9 cellular contexts compared by ENCODE assay signal in the genomic region with DNA sequence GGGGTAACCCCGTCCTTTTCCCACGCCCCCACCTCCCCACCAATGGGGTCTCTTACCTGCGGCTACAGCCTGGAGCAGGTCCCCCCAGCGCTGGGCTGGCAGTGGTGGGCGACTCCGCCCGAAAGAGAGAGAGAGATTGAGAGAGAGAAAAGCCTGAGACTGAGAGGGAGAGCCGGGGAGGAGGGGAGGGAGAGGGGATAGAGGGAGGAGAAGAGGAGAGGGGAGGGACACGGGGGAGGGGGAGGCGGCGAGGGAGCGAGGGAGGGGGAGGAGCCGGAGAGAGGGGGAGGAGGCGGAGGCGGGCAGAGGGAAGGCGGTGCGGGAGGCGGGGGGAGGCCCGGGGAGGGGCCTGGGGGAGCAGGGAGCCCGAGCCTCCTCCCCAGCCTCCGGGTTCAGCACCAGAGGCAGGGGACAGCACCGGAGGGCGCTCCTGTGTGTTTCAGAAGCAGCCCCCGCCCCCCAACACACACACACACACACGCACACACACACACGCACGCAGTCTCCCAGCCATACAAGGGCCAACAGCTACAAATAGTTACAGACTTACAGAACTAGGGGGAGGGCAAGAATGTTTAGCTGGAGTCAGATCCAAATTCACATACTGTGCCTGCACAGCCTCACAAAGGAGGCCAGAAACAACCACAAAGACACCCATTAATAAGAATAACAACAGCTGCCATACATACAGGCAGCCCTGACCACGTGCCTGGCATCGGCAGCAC. TPM values are rescaled to one million over a fixed set of nuclear protein-coding genes. Genes with fewer than 3 reads are reported as not detected.
DNase-seq lines count a peak whose midpoint lies in the region; ATAC-seq and TF ChIP-seq lines count a peak whose summit lies in the region.
"Had no signal": no experiment of that assay in that cellular context is flagged by ENCODE, and none has a peak within 500 bp of the region (broad histone marks: within the 10 kb centered on the region; RNA-seq: fewer than 3 reads in every experiment).

Gene SLC8A2 (minus strand): TSS at position 161 of the 725 bp plus-strand sequence. CDS start 5,490 bp downstream, outside the sequence.

- peak within 1 kb of the TSS; percentile 15 to 38 for H3K27ac Mint-ChIP-seq in activated naive CD4-positive, alpha-beta T cell treated with anti-CD3 and anti-CD28 coated beads, Interleukin-2, amount 50 U/mL, for 72 hours
- H3K27ac Mint-ChIP-seq: stimulated activated naive CD8-positive, alpha-beta T cell treated with anti-CD3 and anti-CD28 coated beads, Interleukin-15, Interleukin-2, amounts not matched to agents 100 ng/mL and 50 ng/mL, for 24 hours had no signal

- H4K8ac ChIP-seq in trophoblast cell (ENCODE audit: low read depth, low read length): no peak within 1 kb of the TSS

- H3K79me2 ChIP-seq in trophoblast cell (ENCODE audit: control insufficient read depth, insufficient read depth, low read length, poor library complexity): no peaks in the 10 kb centered on the region

- no peak within 1 kb of the TSS for H3K4me3 ChIP-seq in BLaER1 treated with 17β-estradiol and CSF1 and Interleukin-3, amounts not matched to agents 10 nM and 100 nM
- H3K4me3 ChIP-seq in trophoblast cell (ENCODE audit: low read depth, low read length): no peak within 1 kb of the TSS

- peaks cover 0 to 62% (median 5%) of the 10 kb centered on the region in 11 experiments; a peak in 11 of 22 replicates for H4K20me1 ChIP-seq in BLaER1 treated with 17β-estradiol and CSF1 and Interleukin-3, amounts not matched to agents 10 nM and 100 nM

- H3K18ac ChIP-seq in trophoblast cell (ENCODE audit: low read length): no peak within 1 kb of the TSS

- H2BK12ac ChIP-seq in trophoblast cell (ENCODE audit: low read length): no peak within 1 kb of the TSS

- no peak within 1 kb of the TSS for H2BK120ac ChIP-seq in trophoblast cell (ENCODE audit: insufficient read depth, low read length, poor library complexity)

- WGBS in trophoblast cell (ENCODE audit: extremely low coverage, insufficient coverage, insufficient read length): no CpG with 5 or more reads among the region's 29 CpGs

- peaks cover 54 to 60% (median 57%) of the 10 kb centered on the region in 11 experiments for H3K27me3 ChIP-seq in BLaER1 treated with 17β-estradiol and CSF1 and Interleukin-3, amounts not matched to agents 10 nM and 100 nM
- peaks cover 7% of the 10 kb centered on the region for H3K27me3 ChIP-seq in trophoblast cell (ENCODE audit: insufficient read depth, low read length)

- DNase-seq in HUDEP-2 (lab: John Stamatoyannopoulos, UW; ENCODE audit: unreplicated experiment in 76 of 76): peak in 64 of 76 experiments; percentile 11 to 86 (median 65)
- DNase-seq in RWPE1 (ENCODE audit: low spot score): peak; percentile 66
- DNase-seq in activated naive CD4-positive, alpha-beta T cell treated with anti-CD3 and anti-CD28 coated beads, Interleukin-2, amount 50 U/mL, for 72 hours (ENCODE audit: low spot score in 2 of 2): peak in 1 of 2 donors; percentile 60
- peak; percentile 43 for DNase-seq in glomerular visceral epithelial cell (ENCODE audit: extremely low spot score)
- DNase-seq in trophoblast cell: peak in 1 of 2 donors; percentile 40

- H3K4me2 ChIP-seq in BLaER1 treated with 17β-estradiol and CSF1 and Interleukin-3, amounts not matched to agents 10 nM and 100 nM: peak within 1 kb of the TSS; percentile 20 to 57 (median 35); a peak in 16 of 22 replicates
- H3K4me2 ChIP-seq in trophoblast cell (ENCODE audit: low read length): peak within 1 kb of the TSS; percentile 36

- no peaks in the 10 kb centered on the region for H3K79me1 ChIP-seq in trophoblast cell (ENCODE audit: low read length)

- H3K36me3 Mint-ChIP-seq in activated naive CD4-positive, alpha-beta T cell treated with anti-CD3 and anti-CD28 coated beads, Interleukin-2, amount 50 U/mL, for 72 hours: peaks cover 0 to 6% of the 10 kb centered on the region in 2 donors

- H4K91ac ChIP-seq in trophoblast cell (ENCODE audit: low read depth, low read length): no peak within 1 kb of the TSS

- H3K9me3 Mint-ChIP-seq in activated naive CD4-positive, alpha-beta T cell treated with anti-CD3 and anti-CD28 coated beads, Interleukin-2, amount 50 U/mL, for 72 hours: no peaks in the 10 kb centered on the region
- H3K9me3 Mint-ChIP-seq: stimulated activated naive CD8-positive, alpha-beta T cell treated with anti-CD3 and anti-CD28 coated beads, Interleukin-15, Interleukin-2, amounts not matched to agents 100 ng/mL and 50 ng/mL, for 24 hours had no signal

- CTCF ChIA-PET in RWPE1 (lab: Yijun Ruan, JAX): interaction anchor here (2.1 kb wide), 1 partner anchor 12 kb away, joined by 6 read pairs; the partner anchor contains the start of gene KPTN

- no peak within 1 kb of the TSS for H3K9ac ChIP-seq in BLaER1 treated with 17β-estradiol and CSF1 and Interleukin-3, amounts not matched to agents 10 nM and 100 nM
- no peak within 1 kb of the TSS for H3K9ac ChIP-seq in trophoblast cell (ENCODE audit: low read length)

- H2AFZ ChIP-seq in trophoblast cell (ENCODE audit: insufficient read depth, low read length, poor library complexity): no peak within 1 kb of the TSS

- H3K9me3 ChIP-seq in BLaER1 treated with 17β-estradiol and CSF1 and Interleukin-3, amounts not matched to agents 10 nM and 100 nM (replicated peaks in 1 of 11): no peaks in the 10 kb centered on the region
- H3K9me3 ChIP-seq in trophoblast cell (ENCODE audit: insufficient read depth, low read depth, low read length): peaks cover 1% of the 10 kb centered on the region

- H2AK5ac ChIP-seq in trophoblast cell (ENCODE audit: low read length): no peak within 1 kb of the TSS

- peaks cover 0 to 14% (median 6%) of the 10 kb centered on the region in 10 experiments; a peak in 13 of 20 replicates for H3K4me1 ChIP-seq in BLaER1 treated with 17β-estradiol and CSF1 and Interleukin-3, amounts not matched to agents 10 nM and 100 nM
- peaks cover 0 to 5% of the 10 kb centered on the region in 2 experiments for H3K4me1 ChIP-seq in trophoblast cell (ENCODE audit: control insufficient read depth in 1 of 2, insufficient read depth in 2 of 2, low read length in 2 of 2)

- TF ChIP-seq CTCF in RWPE1 (conservative IDR thresholded peaks at IDR 0.05; ENCODE audit: low read depth): no peak

- H4K12ac ChIP-seq in trophoblast cell (ENCODE audit: low read depth, low read length): no peak within 1 kb of the TSS

- POLR2A ChIA-PET in RWPE1 (lab: Yijun Ruan, JAX; ENCODE audit: low non-redundant PET): no interaction called here

- no peaks in the 10 kb centered on the region for H3K36me3 ChIP-seq in BLaER1 treated with 17β-estradiol and CSF1 and Interleukin-3, amounts not matched to agents 10 nM and 100 nM
- no peaks in the 10 kb centered on the region for H3K36me3 ChIP-seq in trophoblast cell (ENCODE audit: control insufficient read depth in 1 of 2, insufficient read depth in 2 of 2, low read length in 2 of 2)

- no peak within 1 kb of the TSS for H3K23ac ChIP-seq in trophoblast cell (ENCODE audit: low read length)

- H3K14ac ChIP-seq in trophoblast cell (ENCODE audit: low read length): no peak within 1 kb of the TSS

- no peak within 1 kb of the TSS for H3K27ac ChIP-seq in BLaER1 treated with 17β-estradiol and CSF1 and Interleukin-3, amounts not matched to agents 10 nM and 100 nM
- H3K27ac ChIP-seq in RWPE1 (no peak within 1 kb of the TSS), trophoblast cell (ENCODE audit: low read depth, low read length) (no peak within 1 kb of the TSS)

- ATAC-seq in activated naive CD4-positive, alpha-beta T cell treated with anti-CD3 and anti-CD28 coated beads, Interleukin-2, amount 50 U/mL, for 72 hours: peak; percentile 57 to 77
- ATAC-seq in HG03521 (IDR thresholded peaks at IDR 0.05; ENCODE audit: unreplicated experiment): no peak
- no peak for ATAC-seq in HG02763 (IDR thresholded peaks at IDR 0.05; ENCODE audit: unreplicated experiment)

- no peak within 1 kb of the TSS for H2BK5ac ChIP-seq in trophoblast cell (ENCODE audit: low read depth, low read length, poor library complexity)

- H3K4ac ChIP-seq in trophoblast cell (ENCODE audit: low read depth, low read length): no peak within 1 kb of the TSS

RNA-seq across cellular contexts. Expression of gene SLC8A2, which starts in this region (rescaled TPM):
- total RNA-seq in activated naive CD4-positive, alpha-beta T cell treated with anti-CD3 and anti-CD28 coated beads, Interleukin-2, amount 50 U/mL, for 72 hours: under 1 TPM; 0.11 to 0.41 TPM
- polyA plus RNA-seq in trophoblast cell (2013): 0.29 and 0.47 TPM in 2 replicates

Comparison
In these comparisons a context has a peak if more than half of its experiments do, and no peak if none do; other contexts are left out.
1. Peak in ATAC-seq in activated naive CD4-positive, alpha-beta T cell treated with anti-CD3 and anti-CD28 coated beads, Interleukin-2, amount 50 U/mL, for 72 hours; RNA of the gene not detected or under 1 TPM.